Comparison of ENCODE assay signal across 18 cellular contexts in genomic region chr20:14481863-14482262, GRCh38.
DNase-seq lines count a peak whose midpoint lies in the region; ATAC-seq, FAIRE-seq and TF ChIP-seq lines count a peak whose summit lies in the region.
"Had no signal": no experiment of that assay in that cellular context is flagged by ENCODE, and none has a peak within 500 bp of the region (broad histone marks: within the 10 kb centered on the region; RNA-seq: fewer than 3 reads in every experiment).

No MANE protein-coding gene starts in this region.

- no peaks in the 10 kb centered on the region for H4K20me1 ChIP-seq in keratinocyte (ENCODE audit: control insufficient read depth, extremely low read depth, insufficient read depth, low read length)
- H4K20me1 ChIP-seq: BLaER1 treated with 17β-estradiol and CSF1 and Interleukin-3, amounts not matched to agents 10 nM and 100 nM had no signal

- no peak for FAIRE-seq in keratinocyte (lab: Jason Lieb, UNC)
- FAIRE-seq: colon had no signal

- no peaks in the 10 kb centered on the region for H3K9me1 ChIP-seq in keratinocyte (ENCODE audit: control insufficient read depth, extremely low read depth, insufficient read depth, low read length)

- H3K9me3 ChIP-seq in keratinocyte (ENCODE audit: control insufficient read depth, low read depth, low read length) (no peaks in the 10 kb centered on the region), mucosa of descending colon (no peaks in the 10 kb centered on the region)
- H3K9me3 ChIP-seq: BLaER1 treated with 17β-estradiol and CSF1 and Interleukin-3, amounts not matched to agents 10 nM and 100 nM had no signal

- no peak for TF ChIP-seq CTCF in AG09309 (IDR thresholded peaks at IDR 0.05; ENCODE audit: control insufficient read depth, insufficient read depth, low read depth, low read length, missing control alignments)
- no peak for TF ChIP-seq CTCF in cardiac fibroblast (IDR thresholded peaks at IDR 0.05; ENCODE audit: low read depth, low read length)
- TF ChIP-seq CTCF in keratinocyte (optimal IDR thresholded peaks at IDR 0.05 in 1 of 3, IDR thresholded peaks at IDR 0.05 in 1 of 3, conservative IDR thresholded peaks at IDR 0.05 in 1 of 3; ENCODE audit: extremely low read depth in 1 of 3, insufficient read depth in 2 of 3, low read length in 3 of 3) = no peak
- TF ChIP-seq CTCF in mucosa of descending colon (IDR thresholded peaks at IDR 0.05) = no peak

- H3K36me3 ChIP-seq in keratinocyte (ENCODE audit: control insufficient read depth in 2 of 2, extremely low read depth in 1 of 2, insufficient read depth in 2 of 2, low read length in 2 of 2) (no peaks in the 10 kb centered on the region), mucosa of descending colon (ENCODE audit: low read depth) (no peaks in the 10 kb centered on the region)
- H3K36me3 ChIP-seq: BLaER1 treated with 17β-estradiol and CSF1 and Interleukin-3, amounts not matched to agents 10 nM and 100 nM had no signal

- no peaks in the 10 kb centered on the region for H3K79me2 ChIP-seq in keratinocyte (ENCODE audit: control insufficient read depth, insufficient read depth, low read length)

- intact Hi-C loops in mucosa of descending colon (cut with DNase I, micrococcal nuclease) = no loop called here

- no peak overlapping the region for H3K27ac ChIP-seq in keratinocyte (ENCODE audit: control insufficient read depth, insufficient read depth, low read length)
- H3K27ac ChIP-seq: BLaER1 treated with 17β-estradiol and CSF1 and Interleukin-3, amounts not matched to agents 10 nM and 100 nM had no signal

- no peak overlapping the region for H3K9ac ChIP-seq in keratinocyte (ENCODE audit: control insufficient read depth, extremely low read depth, insufficient read depth, low read length)
- H3K9ac ChIP-seq: BLaER1 treated with 17β-estradiol and CSF1 and Interleukin-3, amounts not matched to agents 10 nM and 100 nM had no signal

- no peak overlapping the region for H2AFZ ChIP-seq in keratinocyte (ENCODE audit: control insufficient read depth, low read length)

- no peak for TF ChIP-seq POLR2A in GM18505 (IDR thresholded peaks at IDR 0.05; ENCODE audit: borderline replicate concordance, extremely low read depth, insufficient read depth, insufficient read length)

- no peak overlapping the region for H3K4me2 ChIP-seq in keratinocyte (ENCODE audit: control insufficient read depth, extremely low read depth, insufficient read depth, low read depth, low read length)
- H3K4me2 ChIP-seq: BLaER1 treated with 17β-estradiol and CSF1 and Interleukin-3, amounts not matched to agents 10 nM and 100 nM had no signal

- dilution Hi-C loops in keratinocyte (cut with MboI; ENCODE audit: extremely low pct_ligation_motif_present, low sequenced_read_pairs) = no loop called here

- DNase-seq in AG09309 (ENCODE audit: low read depth) = peak; percentile 14
- peak; percentile 3 for DNase-seq in M059J (ENCODE audit: low read depth)
- peak; percentile 46 to 73 for DNase-seq in cardiac fibroblast (ENCODE audit: low read depth in 2 of 2)
- peak; percentile 30 for DNase-seq in keratinocyte (ENCODE audit: low read depth, low spot score)
- no peak for DNase-seq in cortex of kidney (lab: John Stamatoyannopoulos, UW)
- DNase-seq in NOMO-1 (lab: John Stamatoyannopoulos, UW; ENCODE audit: unreplicated experiment in 2 of 2) = no peak
- no peak for DNase-seq in mucosa of descending colon
- DNase-seq: activated CD4-positive, alpha-beta T cell treated with anti-CD3 and anti-CD28 coated beads for 36 hours; activated naive CD8-positive, alpha-beta T cell treated with anti-CD3 and anti-CD28 coated beads, Interleukin-2, amount 10 ng/mL, durations not matched to agents 7 days and 5 days; foreskin melanocyte; NCI-H1092 treated with DMSO at 0.1 percent for 48 hours; NCI-H2171 treated with DMSO at 0.1 percent for 48 hours; stimulated activated CD4-positive, alpha-beta T cell treated with anti-CD3 and anti-CD28 coated beads, Interleukin-4, amount 100 ng/mL, for 4 hours had no signal

- no peak for ATAC-seq in GM18505 (IDR thresholded peaks at IDR 0.05; ENCODE audit: unreplicated experiment)
- no peak for ATAC-seq in mucosa of descending colon
- ATAC-seq: activated CD4-positive, alpha-beta T cell treated with anti-CD3 and anti-CD28 coated beads for 36 hours; Right ventricle myocardium inferior; sciatic nerve had no signal

- no peaks in the 10 kb centered on the region for H3K27me3 ChIP-seq in keratinocyte (ENCODE audit: control insufficient read depth, extremely low read depth, insufficient read depth, low read length)
- H3K27me3 ChIP-seq: BLaER1 treated with 17β-estradiol and CSF1 and Interleukin-3, amounts not matched to agents 10 nM and 100 nM had no signal

- H3K4me1 ChIP-seq in keratinocyte (ENCODE audit: control insufficient read depth, extremely low read depth, insufficient read depth, low read length) = no peaks in the 10 kb centered on the region
- no peaks in the 10 kb centered on the region for H3K4me1 ChIP-seq in mucosa of descending colon (ENCODE audit: low read depth)
- H3K4me1 ChIP-seq: BLaER1 treated with 17β-estradiol and CSF1 and Interleukin-3, amounts not matched to agents 10 nM and 100 nM had no signal

- H3K4me3 ChIP-seq in AG09309 (ENCODE audit: control insufficient read depth, low read depth, low read length) (no peak overlapping the region), cardiac fibroblast (replicated peaks in 1 of 2; ENCODE audit: low read depth in 2 of 2, low read length in 2 of 2) (no peak overlapping the region), keratinocyte (ENCODE audit: control insufficient read depth in 2 of 3, extremely low read depth in 1 of 3, insufficient read depth in 2 of 3, low read depth in 1 of 3, low read length in 3 of 3) (no peak overlapping the region), mucosa of descending colon (no peak overlapping the region)
- H3K4me3 ChIP-seq: BLaER1 treated with 17β-estradiol and CSF1 and Interleukin-3, amounts not matched to agents 10 nM and 100 nM had no signal

Comparison
In these comparisons a context has a peak if more than half of its experiments do, and no peak if none do; other contexts are left out.
1. DNase-seq: peak in AG09309 (single experiment), M059J (single experiment), cardiac fibroblast (2 of 2) and keratinocyte (single experiment); none in cortex of kidney (single experiment), NOMO-1 (0 of 2) and mucosa of descending colon (0 of 3).